Comparison of ENCODE assay signal across 3 cellular contexts in the genomic region with DNA sequence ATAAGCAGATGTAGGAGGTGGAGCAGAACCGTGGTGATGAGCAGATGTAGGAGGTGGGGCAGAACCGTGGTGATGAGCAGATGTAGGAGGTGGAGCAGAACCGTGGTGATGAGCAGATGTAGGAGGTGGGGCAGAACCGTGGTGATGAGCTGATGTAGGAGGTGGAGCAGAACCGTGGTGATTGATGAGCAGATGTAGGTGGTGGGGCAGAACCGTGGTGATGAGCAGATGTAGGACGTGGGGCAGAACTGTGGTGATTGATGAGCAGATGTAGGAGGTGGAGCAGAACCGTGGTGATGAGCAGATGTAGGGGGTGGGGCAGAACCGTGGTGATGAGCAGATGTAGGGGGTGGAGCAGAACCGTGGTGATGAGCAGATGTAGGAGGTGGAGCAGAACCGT. TPM values are rescaled to one million over a fixed set of nuclear protein-coding genes. Genes with fewer than 3 reads are reported as not detected.
"Had no signal": no experiment of that assay in that cellular context is flagged by ENCODE, and none has a peak within 500 bp of the region (broad histone marks: within the 10 kb centered on the region; RNA-seq: fewer than 3 reads in every experiment).

No MANE protein-coding gene starts in this region.

RNA-seq across cellular contexts. Expression of a gene that starts 27.0 kb away (rescaled TPM):
- total RNA-seq: naive thymus-derived CD4-positive, alpha-beta T cell; osteoblast; T-helper 17 cell had no signal
